1 cellular context compared by ENCODE assay signal in the genomic region with DNA sequence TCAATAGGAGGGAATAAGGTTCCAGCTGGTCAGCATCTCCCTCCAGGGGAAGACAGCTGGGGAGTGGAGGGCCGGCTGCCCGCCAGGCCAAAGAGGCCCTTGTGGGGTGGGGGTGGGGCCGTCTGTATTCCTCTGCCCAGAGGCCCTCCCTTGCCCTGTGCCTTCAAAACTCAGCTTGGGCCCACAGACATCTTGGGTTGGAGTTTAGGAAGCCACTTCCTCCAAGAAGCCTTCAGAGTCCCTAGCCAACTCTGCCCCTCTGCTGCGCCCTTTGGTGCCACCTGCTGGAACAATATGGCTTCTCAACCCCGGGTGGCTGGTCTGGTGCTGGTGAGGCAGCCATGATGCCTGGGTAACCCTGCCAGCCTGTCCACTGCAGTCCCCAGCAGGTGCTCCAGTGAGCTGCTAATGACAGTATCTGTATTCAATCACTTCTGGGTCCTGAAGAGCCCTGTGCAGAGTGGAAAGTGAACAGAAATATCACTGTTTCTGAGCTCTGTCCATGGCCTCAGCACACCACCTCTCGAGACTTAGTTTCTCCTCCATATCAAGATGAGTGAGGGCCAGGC.
TF ChIP-seq lines count a peak whose summit lies in the region.

No MANE protein-coding gene starts in this region.

TF ChIP-seq in GM23338, 12 proteins besides CTCF, POLR2A, EP300 and RAD21 (continued from another document):
- TF ChIP-seq, protein P1, sequence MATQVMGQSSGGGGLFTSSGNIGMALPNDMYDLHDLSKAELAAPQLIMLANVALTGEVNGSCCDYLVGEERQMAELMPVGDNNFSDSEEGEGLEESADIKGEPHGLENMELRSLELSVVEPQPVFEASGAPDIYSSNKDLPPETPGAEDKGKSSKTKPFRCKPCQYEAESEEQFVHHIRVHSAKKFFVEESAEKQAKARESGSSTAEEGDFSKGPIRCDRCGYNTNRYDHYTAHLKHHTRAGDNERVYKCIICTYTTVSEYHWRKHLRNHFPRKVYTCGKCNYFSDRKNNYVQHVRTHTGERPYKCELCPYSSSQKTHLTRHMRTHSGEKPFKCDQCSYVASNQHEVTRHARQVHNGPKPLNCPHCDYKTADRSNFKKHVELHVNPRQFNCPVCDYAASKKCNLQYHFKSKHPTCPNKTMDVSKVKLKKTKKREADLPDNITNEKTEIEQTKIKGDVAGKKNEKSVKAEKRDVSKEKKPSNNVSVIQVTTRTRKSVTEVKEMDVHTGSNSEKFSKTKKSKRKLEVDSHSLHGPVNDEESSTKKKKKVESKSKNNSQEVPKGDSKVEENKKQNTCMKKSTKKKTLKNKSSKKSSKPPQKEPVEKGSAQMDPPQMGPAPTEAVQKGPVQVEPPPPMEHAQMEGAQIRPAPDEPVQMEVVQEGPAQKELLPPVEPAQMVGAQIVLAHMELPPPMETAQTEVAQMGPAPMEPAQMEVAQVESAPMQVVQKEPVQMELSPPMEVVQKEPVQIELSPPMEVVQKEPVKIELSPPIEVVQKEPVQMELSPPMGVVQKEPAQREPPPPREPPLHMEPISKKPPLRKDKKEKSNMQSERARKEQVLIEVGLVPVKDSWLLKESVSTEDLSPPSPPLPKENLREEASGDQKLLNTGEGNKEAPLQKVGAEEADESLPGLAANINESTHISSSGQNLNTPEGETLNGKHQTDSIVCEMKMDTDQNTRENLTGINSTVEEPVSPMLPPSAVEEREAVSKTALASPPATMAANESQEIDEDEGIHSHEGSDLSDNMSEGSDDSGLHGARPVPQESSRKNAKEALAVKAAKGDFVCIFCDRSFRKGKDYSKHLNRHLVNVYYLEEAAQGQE (IDR thresholded peaks at IDR 0.05; ENCODE audit: unreplicated experiment), result no peak
